In genomic region chr5:463952-464351, GRCh38 we compare ENCODE assay signal across 10 cellular contexts. TPM values are rescaled to one million over a fixed set of nuclear protein-coding genes. Genes with fewer than 3 reads are reported as not detected.
DNase-seq lines count a peak whose midpoint lies in the region; ATAC-seq and TF ChIP-seq lines count a peak whose summit lies in the region.
"Had no signal": no experiment of that assay in that cellular context is flagged by ENCODE, and none has a peak within 500 bp of the region (broad histone marks: within the 10 kb centered on the region; RNA-seq: fewer than 3 reads in every experiment).

No MANE protein-coding gene starts in this region.

- H3K4me3 Mint-ChIP-seq in activated CD8-positive, alpha-beta memory T cell treated with anti-CD3 and anti-CD28 coated beads, Interleukin-2, amount 10 ng/mL, durations not matched to agents 7 days and 5 days: no peak overlapping the region
- H3K4me3 Mint-ChIP-seq in effector memory CD8-positive, alpha-beta T cell: peak overlapping the region; percentile 5 to 47
- no peak overlapping the region for H3K4me3 Mint-ChIP-seq in endothelial cell (ENCODE audit: unreplicated experiment)

- ATAC-seq in activated CD8-positive, alpha-beta memory T cell treated with anti-CD3 and anti-CD28 coated beads, Interleukin-2, amount 10 ng/mL, durations not matched to agents 7 days and 5 days: peak; percentile 61
- ATAC-seq in effector memory CD8-positive, alpha-beta T cell (replicated peaks): peak; percentile 99
- no peak for ATAC-seq in GM18502 (IDR thresholded peaks at IDR 0.05; ENCODE audit: poor library complexity, unreplicated experiment)

- H3K27me3 Mint-ChIP-seq in activated CD8-positive, alpha-beta memory T cell treated with anti-CD3 and anti-CD28 coated beads, Interleukin-2, amount 10 ng/mL, durations not matched to agents 7 days and 5 days: no peaks in the 10 kb centered on the region
- H3K27me3 Mint-ChIP-seq in effector memory CD8-positive, alpha-beta T cell: no peaks in the 10 kb centered on the region
- H3K27me3 Mint-ChIP-seq in endothelial cell (ENCODE audit: unreplicated experiment): peaks cover 3% of the 10 kb centered on the region

- no TSS peak for BruUV-seq in OCI-LY7 (replicated peaks; lab: Mats Ljungman, UMichigan)

- H3K9me3 Mint-ChIP-seq in activated CD8-positive, alpha-beta memory T cell treated with anti-CD3 and anti-CD28 coated beads, Interleukin-2, amount 10 ng/mL, durations not matched to agents 7 days and 5 days (ENCODE audit: low read depth): no peaks in the 10 kb centered on the region
- no peaks in the 10 kb centered on the region for H3K9me3 Mint-ChIP-seq in effector memory CD8-positive, alpha-beta T cell
- no peaks in the 10 kb centered on the region for H3K9me3 Mint-ChIP-seq in endothelial cell (ENCODE audit: unreplicated experiment)

- DNase-seq in Peyer's patch: peak; percentile 37 to 78 (median 74)
- peak; percentile 71 for DNase-seq in activated CD8-positive, alpha-beta memory T cell treated with anti-CD3 and anti-CD28 coated beads, Interleukin-2, amount 10 ng/mL, durations not matched to agents 7 days and 5 days
- DNase-seq in effector memory CD8-positive, alpha-beta T cell: peak; percentile 62 to 64 (median 63)
- DNase-seq in stimulated activated CD8-positive, alpha-beta memory T cell treated with anti-CD3 and anti-CD28 coated beads, Interleukin-4, amount 100 ng/mL, for 4 hours (ENCODE audit: low read depth in 2 of 2, low spot score in 1 of 2): peak; percentile 81 to 87
- DNase-seq in OCI-LY7 (ENCODE audit: low spot score): no peak
- no peak for DNase-seq in endothelial cell (ENCODE audit: low spot score)
- no peak for DNase-seq in RPMI8226
- DNase-seq: amniotic stem cell, NCI-H510A had no signal

- H3K4me3 ChIP-seq in Peyer's patch: no peak overlapping the region
- H3K4me3 ChIP-seq in OCI-LY7 (ENCODE audit: low read depth, low read length, poor library complexity, severe bottlenecking): no peak overlapping the region

- H3K27ac Mint-ChIP-seq in activated CD8-positive, alpha-beta memory T cell treated with anti-CD3 and anti-CD28 coated beads, Interleukin-2, amount 10 ng/mL, durations not matched to agents 7 days and 5 days: peak overlapping the region; percentile 58
- peak overlapping the region in 1 of 2 donors; percentile 66 for H3K27ac Mint-ChIP-seq in effector memory CD8-positive, alpha-beta T cell
- no peak overlapping the region for H3K27ac Mint-ChIP-seq in endothelial cell (ENCODE audit: unreplicated experiment)

- H4K20me1 ChIP-seq in OCI-LY7 (ENCODE audit: insufficient read depth, low read length): no peaks in the 10 kb centered on the region

- no peak overlapping the region for H2AFZ ChIP-seq in OCI-LY7 (ENCODE audit: low read length)

- peaks cover 45% of the 10 kb centered on the region for H3K36me3 Mint-ChIP-seq in activated CD8-positive, alpha-beta memory T cell treated with anti-CD3 and anti-CD28 coated beads, Interleukin-2, amount 10 ng/mL, durations not matched to agents 7 days and 5 days
- H3K36me3 Mint-ChIP-seq in effector memory CD8-positive, alpha-beta T cell (ENCODE audit: insufficient read depth): peaks cover 42% of the 10 kb centered on the region
- H3K36me3 Mint-ChIP-seq in endothelial cell (ENCODE audit: low read depth, unreplicated experiment): peaks cover 42% of the 10 kb centered on the region

- TF ChIP-seq POLR2A in Peyer's patch (IDR thresholded peaks at IDR 0.05): no peak

- H3K4me1 ChIP-seq in Peyer's patch (no peaks in the 10 kb centered on the region), OCI-LY7 (ENCODE audit: insufficient read depth, low read length, poor library complexity, severe bottlenecking) (no peaks in the 10 kb centered on the region)

- no peak for TF ChIP-seq CTCF in Peyer's patch (IDR thresholded peaks at IDR 0.05)
- TF ChIP-seq CTCF in OCI-LY7 (conservative IDR thresholded peaks at IDR 0.05; ENCODE audit: low read length): no peak
- no peak for TF ChIP-seq CTCF in endothelial cell (IDR thresholded peaks at IDR 0.05; ENCODE audit: unreplicated experiment)

- H3K36me3 ChIP-seq in Peyer's patch (peaks cover 0 to 84% (median 0%) of the 10 kb centered on the region in 3 donors), OCI-LY7 (ENCODE audit: insufficient read depth, low read length) (peaks cover 59% of the 10 kb centered on the region)

- no peaks in the 10 kb centered on the region for H3K79me2 ChIP-seq in OCI-LY7 (ENCODE audit: insufficient read depth, low read depth, low read length)

- intact Hi-C loops in OCI-LY7 (cut with micrococcal nuclease; ENCODE audit: unreplicated experiment): no loop called here

- no peaks in the 10 kb centered on the region for H3K27me3 ChIP-seq in Peyer's patch

- POLR2A ChIA-PET in OCI-LY7 (lab: Charles Lee): no interaction called here

- H3K27ac ChIP-seq in Peyer's patch (peak overlapping the region in 1 of 4 donors; percentile 34), OCI-LY7 (ENCODE audit: low read depth, low read length, poor library complexity, severe bottlenecking) (no peak overlapping the region)

- H3K4me2 ChIP-seq in OCI-LY7 (ENCODE audit: low read length): no peak overlapping the region

- CTCF ChIA-PET in activated CD8-positive, alpha-beta memory T cell treated with anti-CD3 and anti-CD28 coated beads, Interleukin-2, amount 10 ng/mL, durations not matched to agents 7 days and 5 days (lab: Charles Lee): interaction anchor here (1.0 to 1.2 kb wide), 3 partner anchors 10 to 147 kb away, joined by 3 to 4 read pairs (median 4); no protein-coding TSS in a partner anchor
- CTCF ChIA-PET in OCI-LY7 (lab: Charles Lee; ENCODE audit: unreplicated experiment): no interaction called here

- no peaks in the 10 kb centered on the region for H3K9me2 ChIP-seq in OCI-LY7 (ENCODE audit: insufficient read depth, low read length)

- H3K4me1 Mint-ChIP-seq in activated CD8-positive, alpha-beta memory T cell treated with anti-CD3 and anti-CD28 coated beads, Interleukin-2, amount 10 ng/mL, durations not matched to agents 7 days and 5 days: peaks cover 41% of the 10 kb centered on the region
- H3K4me1 Mint-ChIP-seq in effector memory CD8-positive, alpha-beta T cell (ENCODE audit: low read depth in 2 of 2): peaks cover 10 to 14% of the 10 kb centered on the region in 2 donors
- no peaks in the 10 kb centered on the region for H3K4me1 Mint-ChIP-seq in endothelial cell (ENCODE audit: unreplicated experiment)

- H3K9me3 ChIP-seq in Peyer's patch (no peaks in the 10 kb centered on the region), OCI-LY7 (ENCODE audit: low read length) (no peaks in the 10 kb centered on the region)

RNA-seq across cellular contexts. Expression of gene EXOC3, which starts 21.0 kb away (rescaled TPM):
- total RNA-seq in Peyer's patch: 100 to 1,000 TPM in 3 of 4 donors, 10 to 100 TPM in 1; 74.3 to 201 (median 141) TPM
- 10 to 100 TPM; 68.2 to 71.2 TPM for total RNA-seq in activated CD8-positive, alpha-beta memory T cell treated with anti-CD3 and anti-CD28 coated beads, Interleukin-2, amount 10 ng/mL, durations not matched to agents 7 days and 5 days
- total RNA-seq in OCI-LY7 (2014; rRNA removed; shearing (Covaris generic)): 27.4 and 31.0 TPM in 2 replicates
- 58.2 and 58.9 TPM in 2 replicates for total RNA-seq in OCI-LY7 (2022)
- total RNA-seq in endothelial cell (ENCODE audit: unreplicated experiment): 43.9 TPM

Comparison
In these comparisons a context has a peak if more than half of its experiments do, and no peak if none do; other contexts are left out.
1. DNase-seq: peak in Peyer's patch (3 of 3), activated CD8-positive, alpha-beta memory T cell treated with anti-CD3 and anti-CD28 coated beads, Interleukin-2, amount 10 ng/mL, durations not matched to agents 7 days and 5 days (single experiment), effector memory CD8-positive, alpha-beta T cell (3 of 3) and stimulated activated CD8-positive, alpha-beta memory T cell treated with anti-CD3 and anti-CD28 coated beads, Interleukin-4, amount 100 ng/mL, for 4 hours (2 of 2); none in OCI-LY7 (single experiment), endothelial cell (single experiment) and RPMI8226 (single experiment).
2. H3K4me3 Mint-ChIP-seq: peak in effector memory CD8-positive, alpha-beta T cell (2 of 2); none in activated CD8-positive, alpha-beta memory T cell treated with anti-CD3 and anti-CD28 coated beads, Interleukin-2, amount 10 ng/mL, durations not matched to agents 7 days and 5 days (single experiment) and endothelial cell (single experiment).